ENCODE assay signal across 1 cellular context in the genomic region with DNA sequence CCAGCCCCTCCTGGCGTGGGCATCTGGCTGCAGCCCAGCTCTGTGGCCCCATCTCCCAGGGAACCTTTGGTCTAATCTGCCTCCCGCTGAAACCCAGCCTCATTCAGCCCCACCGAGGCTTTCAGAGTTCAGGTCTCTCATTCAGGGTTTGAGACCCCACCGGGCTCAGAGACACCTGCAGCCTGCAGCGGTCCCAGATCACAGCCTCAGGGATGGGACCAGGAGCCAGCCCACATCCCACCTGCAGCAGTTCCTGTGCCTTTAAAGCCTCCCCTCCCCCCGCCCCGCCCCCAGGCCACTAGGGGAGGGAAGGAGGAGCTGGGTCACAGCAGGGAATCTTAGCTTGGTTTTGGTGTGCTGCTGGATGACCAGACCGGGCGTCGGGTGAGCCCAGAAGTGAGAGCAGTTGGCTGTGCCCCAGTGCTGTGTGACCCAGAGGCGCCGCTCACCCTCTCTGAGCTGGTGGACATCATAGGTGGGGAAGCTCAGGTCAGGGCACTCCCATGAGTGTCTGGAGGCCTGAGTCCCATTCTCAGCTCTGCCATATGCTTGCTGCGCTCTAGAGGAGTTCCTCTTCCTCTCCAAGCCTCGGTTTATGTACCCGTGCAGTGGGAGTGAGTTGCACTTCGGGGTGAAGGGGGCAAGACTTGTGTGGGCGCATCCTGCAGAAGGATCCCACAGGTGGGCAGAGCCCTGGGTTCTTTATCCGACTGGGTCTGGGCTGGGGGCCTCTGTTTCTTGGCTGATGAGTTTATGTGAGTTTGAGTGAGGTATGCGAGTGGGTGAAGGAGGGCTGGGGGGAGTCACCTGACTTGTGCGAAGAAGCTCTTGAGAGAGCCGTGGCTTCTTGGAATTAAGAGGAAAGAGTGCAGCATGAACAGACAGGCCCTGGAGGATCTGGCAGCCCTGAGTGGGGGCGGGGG.
TF ChIP-seq lines count a peak whose summit lies in the region.

A gene (plus strand): TSS at position 347 of the 923 bp plus-strand sequence. CDS start 7,889 bp downstream, outside the sequence.

TF ChIP-seq in K562, 482 proteins besides CTCF, POLR2A, EP300 and RAD21:
- TF ChIP-seq MAZ (CRISPR knock-in tag; conservative IDR thresholded peaks at IDR 0.05 in 1 of 2, IDR thresholded peaks at IDR 0.05 in 1 of 2) = 0 out of 4 replicates have a peak, but pooled peaks of 1 of the 2 experiments have one; percentile 22
- TF ChIP-seq RBM25 (IDR thresholded peaks at IDR 0.05; ENCODE audit: low read depth, low read length, severe bottlenecking) = peak; percentile 78
- 0 out of 2 replicates have a peak, but pooled peaks have one; percentile 9 for TF ChIP-seq ZFX (CRISPR knock-in tag; IDR thresholded peaks at IDR 0.05)
- TF ChIP-seq, protein P1, sequence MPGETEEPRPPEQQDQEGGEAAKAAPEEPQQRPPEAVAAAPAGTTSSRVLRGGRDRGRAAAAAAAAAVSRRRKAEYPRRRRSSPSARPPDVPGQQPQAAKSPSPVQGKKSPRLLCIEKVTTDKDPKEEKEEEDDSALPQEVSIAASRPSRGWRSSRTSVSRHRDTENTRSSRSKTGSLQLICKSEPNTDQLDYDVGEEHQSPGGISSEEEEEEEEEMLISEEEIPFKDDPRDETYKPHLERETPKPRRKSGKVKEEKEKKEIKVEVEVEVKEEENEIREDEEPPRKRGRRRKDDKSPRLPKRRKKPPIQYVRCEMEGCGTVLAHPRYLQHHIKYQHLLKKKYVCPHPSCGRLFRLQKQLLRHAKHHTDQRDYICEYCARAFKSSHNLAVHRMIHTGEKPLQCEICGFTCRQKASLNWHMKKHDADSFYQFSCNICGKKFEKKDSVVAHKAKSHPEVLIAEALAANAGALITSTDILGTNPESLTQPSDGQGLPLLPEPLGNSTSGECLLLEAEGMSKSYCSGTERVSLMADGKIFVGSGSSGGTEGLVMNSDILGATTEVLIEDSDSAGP (CRISPR knock-in tag; IDR thresholded peaks at IDR 0.05) = peak; percentile 75; the same call in 1 of the 2 replicates
- peak; percentile 62 to 67 for TF ChIP-seq KDM1A (IDR thresholded peaks at IDR 0.05)
- TF ChIP-seq, protein P2, sequence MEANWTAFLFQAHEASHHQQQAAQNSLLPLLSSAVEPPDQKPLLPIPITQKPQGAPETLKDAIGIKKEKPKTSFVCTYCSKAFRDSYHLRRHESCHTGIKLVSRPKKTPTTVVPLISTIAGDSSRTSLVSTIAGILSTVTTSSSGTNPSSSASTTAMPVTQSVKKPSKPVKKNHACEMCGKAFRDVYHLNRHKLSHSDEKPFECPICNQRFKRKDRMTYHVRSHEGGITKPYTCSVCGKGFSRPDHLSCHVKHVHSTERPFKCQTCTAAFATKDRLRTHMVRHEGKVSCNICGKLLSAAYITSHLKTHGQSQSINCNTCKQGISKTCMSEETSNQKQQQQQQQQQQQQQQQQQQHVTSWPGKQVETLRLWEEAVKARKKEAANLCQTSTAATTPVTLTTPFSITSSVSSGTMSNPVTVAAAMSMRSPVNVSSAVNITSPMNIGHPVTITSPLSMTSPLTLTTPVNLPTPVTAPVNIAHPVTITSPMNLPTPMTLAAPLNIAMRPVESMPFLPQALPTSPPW (CRISPR knock-in tag; IDR thresholded peaks at IDR 0.05) = peak; percentile 22; the same call in 1 of the 2 replicates
- peak; percentile 76; the same call in 1 of the 2 replicates for TF ChIP-seq HDAC2 (IDR thresholded peaks at IDR 0.05)
- TF ChIP-seq RCOR1 (IDR thresholded peaks at IDR 0.05; ENCODE audit: borderline replicate concordance in 1 of 2, low read depth in 2 of 2, low read length in 2 of 2) = 0 out of 4 replicates have a peak, but pooled peaks of 1 of the 2 experiments have one; percentile 44
- TF ChIP-seq ZFP36 (IDR thresholded peaks at IDR 0.05; ENCODE audit: low read depth, low read length, partially characterized antibody) = peak; percentile 88
- 0 out of 2 replicates have a peak, but pooled peaks have one; percentile 43 for TF ChIP-seq CBX1 (IDR thresholded peaks at IDR 0.05; ENCODE audit: low read depth)
- TF ChIP-seq NFIC (IDR thresholded peaks at IDR 0.05) = peak; percentile 56; the same call in 1 of the 2 replicates
- peak; percentile 18 for TF ChIP-seq PHF20 (IDR thresholded peaks at IDR 0.05; ENCODE audit: partially characterized antibody)
- peak; percentile 90 for TF ChIP-seq BCOR (IDR thresholded peaks at IDR 0.05)
- peak; percentile 69; the same call in 1 of the 2 replicates for TF ChIP-seq ADNP (tag; IDR thresholded peaks at IDR 0.05)
- TF ChIP-seq SMARCA5 (IDR thresholded peaks at IDR 0.05) = peak; percentile 70; the same call in 1 of the 2 replicates
